Comparison of ENCODE assay signal across 1 cellular context in the genomic region with DNA sequence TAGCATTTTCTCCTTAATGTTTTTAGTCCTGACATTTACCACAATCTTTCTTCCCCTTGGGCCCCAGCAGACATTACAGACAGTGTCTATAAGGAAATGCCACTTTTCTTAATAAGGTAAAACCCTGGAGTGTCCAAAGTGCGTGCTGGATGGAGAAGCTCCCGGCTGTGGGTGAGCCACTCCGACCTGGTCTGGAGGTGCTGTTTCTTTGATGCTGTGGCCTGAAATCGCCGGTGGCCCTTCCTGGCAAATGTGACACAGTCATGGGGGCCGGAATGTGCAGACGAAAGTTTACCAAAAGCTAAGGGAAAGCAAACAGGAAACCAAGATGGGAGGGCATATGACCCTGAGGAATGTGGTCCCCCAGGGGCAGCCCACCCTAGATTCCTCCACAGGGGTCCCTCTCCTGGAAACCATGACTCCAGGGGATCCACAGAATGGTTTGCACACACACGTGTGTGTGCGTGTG.
TF ChIP-seq lines count a peak whose summit lies in the region.

No MANE protein-coding gene starts in this region.

TF ChIP-seq in H1, 55 proteins besides CTCF, POLR2A, EP300 and RAD21 (continued from another document):
- TF ChIP-seq BCL11A (IDR thresholded peaks at IDR 0.05; ENCODE audit: low read depth in 2 of 2, low read length in 2 of 2) (no peak), JUN (IDR thresholded peaks at IDR 0.05; ENCODE audit: low read depth, low read length) (no peak), JUND (IDR thresholded peaks at IDR 0.05; ENCODE audit: low read length) (no peak), SP2 (IDR thresholded peaks at IDR 0.05; ENCODE audit: low read length) (no peak), RFX5 (IDR thresholded peaks at IDR 0.05; ENCODE audit: borderline replicate concordance, low read depth, low read length) (no peak), POU5F1 (IDR thresholded peaks at IDR 0.05; ENCODE audit: low read depth, low read length) (no peak), USF2 (IDR thresholded peaks at IDR 0.05; ENCODE audit: low read length) (no peak), TAF7 (optimal IDR thresholded peaks at IDR 0.05; ENCODE audit: borderline replicate concordance, low read depth, low read length) (no peak), KDM5A (IDR thresholded peaks at IDR 0.05; ENCODE audit: low read length) (no peak), NRF1 (IDR thresholded peaks at IDR 0.05; ENCODE audit: low read depth, low read length) (no peak)
